ENCODE assay signal across 21 cellular contexts in the genomic region with DNA sequence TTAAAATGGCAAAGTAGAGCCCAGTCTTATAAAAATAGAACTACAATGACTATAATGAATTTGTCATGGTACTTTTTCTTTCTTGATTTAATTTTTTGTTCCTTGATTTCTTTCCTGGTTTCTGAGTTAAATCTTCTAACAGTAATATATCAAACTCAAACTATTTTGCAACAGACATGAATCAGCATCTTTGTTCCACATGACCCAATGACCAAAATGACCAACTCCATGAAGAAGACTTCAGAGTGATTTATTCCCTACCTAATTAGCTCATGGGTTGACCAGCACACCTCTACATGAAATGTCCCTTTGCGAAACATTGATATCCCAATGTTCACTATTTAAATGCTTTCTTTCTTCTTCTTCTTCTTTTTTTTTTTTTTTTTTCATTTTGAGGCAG. TPM values are rescaled to one million over a fixed set of nuclear protein-coding genes. Genes with fewer than 3 reads are reported as not detected.
A peak's percentile ranks its signal among the peaks of the same experiment; 100 is the strongest.
DNase-seq lines count a peak whose midpoint lies in the region; ATAC-seq and TF ChIP-seq lines count a peak whose summit lies in the region.
"Had no signal": no experiment of that assay in that cellular context is flagged by ENCODE, and none has a peak within 500 bp of the region (broad histone marks: within the 10 kb centered on the region; RNA-seq: fewer than 3 reads in every experiment).

No MANE protein-coding gene starts in this region.

- H2AFZ ChIP-seq in fibroblast of lung (ENCODE audit: low read length) (no peak overlapping the region), neural progenitor cell (replicated peaks) (no peak overlapping the region)

- H3K27ac ChIP-seq in CD8-positive, alpha-beta T cell (ENCODE audit: low read depth, low read length) = no peak overlapping the region
- peak overlapping the region; percentile 10 for H3K27ac ChIP-seq in fibroblast of lung (ENCODE audit: insufficient read depth, low read length)
- H3K27ac ChIP-seq in SJCRH30 = no peak overlapping the region
- H3K27ac ChIP-seq in neural progenitor cell = no peak overlapping the region
- H3K27ac ChIP-seq: cardiac muscle cell, HL-60, skin epidermis, tibial artery had no signal

- H3K4me3 Mint-ChIP-seq in CD8-positive, alpha-beta T cell = no peak overlapping the region
- no peak overlapping the region for H3K4me3 Mint-ChIP-seq in neural progenitor cell
- no peak overlapping the region for H3K4me3 Mint-ChIP-seq in mesothelial cell of epicardium
- H3K4me3 Mint-ChIP-seq: activated CD4-positive, alpha-beta T cell treated with anti-CD3 and anti-CD28 coated beads for 36 hours had no signal

- H3K4me2 ChIP-seq in fibroblast of lung (ENCODE audit: extremely low read depth, insufficient read depth, low read length) (no peak overlapping the region), neural progenitor cell (no peak overlapping the region)

- H3K79me2 ChIP-seq in fibroblast of lung (ENCODE audit: control insufficient read depth, insufficient read depth, low read length) (peaks cover under 1% of the 10 kb centered on the region), neural progenitor cell (ENCODE audit: low read depth) (peaks cover 9% of the 10 kb centered on the region)

- H3K9me3 ChIP-seq in CD8-positive, alpha-beta T cell (ENCODE audit: low read length) = no peaks in the 10 kb centered on the region
- no peaks in the 10 kb centered on the region for H3K9me3 ChIP-seq in fibroblast of lung (ENCODE audit: control insufficient read depth, insufficient read depth, low read depth, low read length)
- no peaks in the 10 kb centered on the region for H3K9me3 ChIP-seq in SJCRH30 (replicated peaks)
- H3K9me3 ChIP-seq in neural progenitor cell (ENCODE audit: low read depth) = no peaks in the 10 kb centered on the region
- H3K9me3 ChIP-seq: BE2C, tibial artery had no signal

- peaks cover 19% of the 10 kb centered on the region for H3K36me3 ChIP-seq in CD8-positive, alpha-beta T cell (ENCODE audit: insufficient read depth, low read length)
- peaks cover 7% of the 10 kb centered on the region for H3K36me3 ChIP-seq in fibroblast of lung (ENCODE audit: control insufficient read depth, insufficient read depth, low read length)
- peaks cover 5% of the 10 kb centered on the region; the same call in 1 of the 2 replicates for H3K36me3 ChIP-seq in SJCRH30
- no peaks in the 10 kb centered on the region for H3K36me3 ChIP-seq in neural progenitor cell
- H3K36me3 ChIP-seq: BE2C had no signal

- no peaks in the 10 kb centered on the region for H3K27me3 ChIP-seq in CD8-positive, alpha-beta T cell (ENCODE audit: insufficient read depth, low read length)
- H3K27me3 ChIP-seq in fibroblast of lung (ENCODE audit: control insufficient read depth, insufficient read depth, low read length) = no peaks in the 10 kb centered on the region
- H3K27me3 ChIP-seq in SJCRH30 = no peaks in the 10 kb centered on the region
- H3K27me3 ChIP-seq in neural progenitor cell = no peaks in the 10 kb centered on the region
- H3K27me3 ChIP-seq: BE2C, cardiac muscle cell, tibial artery had no signal

- CTCF ChIA-PET in CD8-positive, alpha-beta T cell (lab: Charles Lee) = interaction anchor here (1.0 kb wide), 1 partner anchor 108 kb away, joined by 3 read pairs; no protein-coding TSS in a partner anchor

- H3K4me1 Mint-ChIP-seq in CD8-positive, alpha-beta T cell (ENCODE audit: low read depth) = peaks cover 22% of the 10 kb centered on the region
- peaks cover 16% of the 10 kb centered on the region for H3K4me1 Mint-ChIP-seq in neural progenitor cell
- H3K4me1 Mint-ChIP-seq in mesothelial cell of epicardium = peaks cover 14% of the 10 kb centered on the region

- H3K27ac Mint-ChIP-seq in CD8-positive, alpha-beta T cell = peak overlapping the region; percentile 60
- H3K27ac Mint-ChIP-seq in neural progenitor cell = no peak overlapping the region
- no peak overlapping the region for H3K27ac Mint-ChIP-seq in mesothelial cell of epicardium
- H3K27ac Mint-ChIP-seq: activated CD4-positive, alpha-beta T cell treated with anti-CD3 and anti-CD28 coated beads for 36 hours had no signal

- no peak overlapping the region for H3K9ac ChIP-seq in fibroblast of lung (ENCODE audit: insufficient read depth, low read length)
- H3K9ac ChIP-seq in neural progenitor cell = no peak overlapping the region

- TF ChIP-seq CTCF in CD8-positive, alpha-beta T cell (IDR thresholded peaks at IDR 0.05) = no peak
- no peak for TF ChIP-seq CTCF in fibroblast of lung (conservative IDR thresholded peaks at IDR 0.05 in 1 of 2, IDR thresholded peaks at IDR 0.05 in 1 of 2; ENCODE audit: low read depth in 1 of 2, low read length in 2 of 2)
- no peak for TF ChIP-seq CTCF in neural progenitor cell (IDR thresholded peaks at IDR 0.05)
- no peak for TF ChIP-seq CTCF in mesothelial cell of epicardium (IDR thresholded peaks at IDR 0.05; ENCODE audit: unreplicated experiment)

- intact Hi-C loops in CD8-positive, alpha-beta T cell (cut with DNase I, micrococcal nuclease) = no loop called here

- DNase-seq in CD8-positive, alpha-beta T cell = no peak
- DNase-seq in OCI-M1 (lab: John Stamatoyannopoulos, UW) = peak; percentile 41
- peak; percentile 38 to 48 for DNase-seq in fibroblast of lung (ENCODE audit: low read depth in 2 of 2)
- peak; percentile 73 for DNase-seq in renal cortical epithelial cell (ENCODE audit: low read depth)
- DNase-seq in SJCRH30 = no peak
- no peak for DNase-seq in neural progenitor cell (ENCODE audit: low spot score)
- DNase-seq in mesothelial cell of epicardium (ENCODE audit: low spot score in 2 of 2, unreplicated experiment in 2 of 2) = no peak
- DNase-seq: activated CD4-positive, alpha-beta T cell treated with anti-CD3 and anti-CD28 coated beads for 36 hours; BE2C; MM.1S; NCI-H1436 treated with DMSO at 0.1 percent for 48 hours; NCI-H2171 treated with DMSO at 0.1 percent for 48 hours; NCI-H526 treated with DMSO at 0.1 percent for 48 hours; SHP77 treated with DMSO at 0.1 percent for 48 hours; stimulated activated CD4-positive, alpha-beta T cell treated with anti-CD3 and anti-CD28 coated beads, Interleukin-2, amount 100 ng/mL, for 24 hours; stimulated activated naive CD8-positive, alpha-beta T cell treated with anti-CD3 and anti-CD28 coated beads, Interleukin-15, Interleukin-2, amounts not matched to agents 100 U/mL and 50 U/mL, for 24 hours; tibial artery had no signal

- H3F3A ChIP-seq in neural progenitor cell (ENCODE audit: low read depth) = peaks cover 3% of the 10 kb centered on the region

- H4K20me1 ChIP-seq in fibroblast of lung (ENCODE audit: control insufficient read depth, extremely low read depth, insufficient read depth, low read length) = no peaks in the 10 kb centered on the region
- H4K20me1 ChIP-seq in neural progenitor cell (ENCODE audit: low read depth) = peaks cover 21% of the 10 kb centered on the region

- ATAC-seq in CD8-positive, alpha-beta T cell = no peak
- ATAC-seq: activated CD4-positive, alpha-beta T cell treated with anti-CD3 and anti-CD28 coated beads for 36 hours; stimulated activated naive CD8-positive, alpha-beta T cell treated with anti-CD3 and anti-CD28 coated beads, Interleukin-15, Interleukin-2, amounts not matched to agents 100 U/mL and 50 U/mL, for 24 hours had no signal

- H3K9me3 Mint-ChIP-seq in CD8-positive, alpha-beta T cell = no peaks in the 10 kb centered on the region
- H3K9me3 Mint-ChIP-seq in neural progenitor cell (no peaks in the 10 kb centered on the region), mesothelial cell of epicardium (no peaks in the 10 kb centered on the region)

- H3K36me3 Mint-ChIP-seq in CD8-positive, alpha-beta T cell = peaks cover 78% of the 10 kb centered on the region
- H3K36me3 Mint-ChIP-seq in neural progenitor cell (peaks cover 21% of the 10 kb centered on the region), mesothelial cell of epicardium (peaks cover 22% of the 10 kb centered on the region)

- H3K27me3 Mint-ChIP-seq in CD8-positive, alpha-beta T cell (ENCODE audit: low read depth) = no peaks in the 10 kb centered on the region
- H3K27me3 Mint-ChIP-seq in neural progenitor cell (ENCODE audit: insufficient read depth, low read depth) (peaks cover 2% of the 10 kb centered on the region), mesothelial cell of epicardium (ENCODE audit: low read depth) (no peaks in the 10 kb centered on the region)
- H3K27me3 Mint-ChIP-seq: activated CD4-positive, alpha-beta T cell treated with anti-CD3 and anti-CD28 coated beads for 36 hours; progenitor cell of endocrine pancreas had no signal

- POLR2A ChIA-PET in CD8-positive, alpha-beta T cell (lab: Charles Lee) = no interaction called here

- H3K4me3 ChIP-seq in CD8-positive, alpha-beta T cell (ENCODE audit: low read depth, low read length) = no peak overlapping the region
- H3K4me3 ChIP-seq in fibroblast of lung (replicated peaks in 1 of 4; ENCODE audit: control extremely low read depth in 1 of 4, insufficient read depth in 1 of 4, low read depth in 3 of 4, low read length in 4 of 4) (no peak overlapping the region), SJCRH30 (no peak overlapping the region), neural progenitor cell (no peak overlapping the region)
- H3K4me3 ChIP-seq: cardiac muscle cell, skin epidermis, tibial artery had no signal

- H3K4me1 ChIP-seq in CD8-positive, alpha-beta T cell (ENCODE audit: insufficient read depth, low read length) = peaks cover 17% of the 10 kb centered on the region
- peaks cover 2% of the 10 kb centered on the region for H3K4me1 ChIP-seq in fibroblast of lung (ENCODE audit: control insufficient read depth, extremely low read depth, insufficient read depth, low read length)
- no peaks in the 10 kb centered on the region for H3K4me1 ChIP-seq in SJCRH30
- peaks cover 14% of the 10 kb centered on the region for H3K4me1 ChIP-seq in neural progenitor cell
- H3K4me1 ChIP-seq: BE2C had no signal

RNA-seq across cellular contexts. Expression of a gene that starts 30.9 kb away (rescaled TPM):
- total RNA-seq in CD8-positive, alpha-beta T cell = 10 to 100 TPM; 22.3 to 25.4 TPM
- 21.0 and 21.3 TPM in 2 replicates for total RNA-seq in fibroblast of lung
- 16.6 and 35.2 TPM in 2 replicates for polyA plus RNA-seq in fibroblast of lung
- polyA plus RNA-seq in fibroblast of lung (2012) = 18.8 and 37.7 TPM in 2 replicates
- 7.5 and 11.8 TPM in 2 replicates for polyA minus RNA-seq in fibroblast of lung (ENCODE audit: low replicate concordance)
- 40.1 and 47.2 TPM in 2 replicates for total RNA-seq in renal cortical epithelial cell
- total RNA-seq in SJCRH30 (2014; rRNA removed; shearing (Covaris generic)) = 22.8 and 22.9 TPM in 2 replicates
- total RNA-seq in neural progenitor cell (ENCODE audit: low replicate concordance) = 25.4 and 26.1 TPM in 2 replicates
- total RNA-seq in mesothelial cell of epicardium = 19.3 to 21.9 TPM (median 20.0 TPM) in 3 replicates

RNA-seq across cellular contexts. Expression of a gene that starts 40.5 kb away (rescaled TPM):
- 10 to 100 TPM; 10.6 to 12.3 TPM for total RNA-seq in CD8-positive, alpha-beta T cell
- total RNA-seq in fibroblast of lung = 14.6 and 15.4 TPM in 2 replicates
- 24.7 and 26.4 TPM in 2 replicates for polyA plus RNA-seq in fibroblast of lung
- polyA plus RNA-seq in fibroblast of lung (2012) = 14.9 and 16.7 TPM in 2 replicates
- 6.4 and 8.0 TPM in 2 replicates for polyA minus RNA-seq in fibroblast of lung (ENCODE audit: low replicate concordance)
- total RNA-seq in renal cortical epithelial cell = 15.3 and 19.2 TPM in 2 replicates
- total RNA-seq in SJCRH30 (2014; rRNA removed; shearing (Covaris generic)) = 10.9 and 13.8 TPM in 2 replicates
- total RNA-seq in neural progenitor cell (ENCODE audit: low replicate concordance) = 17.0 and 24.1 TPM in 2 replicates
- total RNA-seq in mesothelial cell of epicardium = 16.0 to 16.2 TPM (median 16.2 TPM) in 3 replicates

RNA-seq across cellular contexts. Expression of a gene that starts 49.1 kb away (rescaled TPM):
- 1 to 10 TPM in 1 of 2 experiments, under 1 TPM in 1; 0.86 to 1.8 TPM for total RNA-seq in CD8-positive, alpha-beta T cell
- total RNA-seq in fibroblast of lung = under 0.01 and 4.1 TPM in 2 replicates
- 0.42 and 1.3 TPM in 2 replicates for polyA plus RNA-seq in fibroblast of lung
- polyA plus RNA-seq in fibroblast of lung (2012) = 0.33 and 0.88 TPM in 2 replicates
- polyA minus RNA-seq in fibroblast of lung (ENCODE audit: low replicate concordance) = not detected in 2 replicates
- total RNA-seq in renal cortical epithelial cell = 1.3 and 2.4 TPM in 2 replicates
- 7.8 and 8.9 TPM in 2 replicates for total RNA-seq in SJCRH30 (2014; rRNA removed; shearing (Covaris generic))
- 68.7 and 97.3 TPM in 2 replicates for total RNA-seq in neural progenitor cell (ENCODE audit: low replicate concordance)
- total RNA-seq in mesothelial cell of epicardium = 2.1 to 3.1 TPM (median 2.4 TPM) in 3 replicates

Comparison
In these comparisons a context has a peak if more than half of its experiments do, and no peak if none do; other contexts are left out.
1. DNase-seq: peak in OCI-M1 (single experiment), fibroblast of lung (2 of 2) and renal cortical epithelial cell (single experiment); none in CD8-positive, alpha-beta T cell (0 of 7), SJCRH30 (0 of 2), neural progenitor cell (single experiment) and mesothelial cell of epicardium (0 of 2).